In genomic region chrX:153687121-153688039, GRCh38 we compare ENCODE assay signal across 8 cellular contexts. TPM values are rescaled to one million over a fixed set of nuclear protein-coding genes. Genes with fewer than 3 reads are reported as not detected.
A peak's percentile ranks its signal among the peaks of the same experiment; 100 is the strongest.
DNase-seq lines count a peak whose midpoint lies in the region; ATAC-seq and TF ChIP-seq lines count a peak whose summit lies in the region.

Gene SLC6A8, plus strand, starts transcription at chrX:153687926. Its CDS starts 649 bp downstream, at chrX:153688575.

- H3K36me3 ChIP-seq in tibial nerve, result no peaks in the 10 kb centered on the region

- no peaks in the 10 kb centered on the region for H3K36me3 Mint-ChIP-seq in naive thymus-derived CD8-positive, alpha-beta T cell

- H3K4me3 ChIP-seq in tibial nerve, result peak within 1 kb of the TSS; percentile 35 to 64 (median 38)

- peak within 1 kb of the TSS; percentile 62 to 90 (median 74) for H3K4me3 Mint-ChIP-seq in naive thymus-derived CD8-positive, alpha-beta T cell

- peak within 1 kb of the TSS; percentile 65 to 88 (median 73) for H3K27ac ChIP-seq in tibial nerve

- TF ChIP-seq POLR2A in tibial nerve (IDR thresholded peaks at IDR 0.05), result peak in 1 of 2 donors; percentile 54

- peaks cover 0 to 12% (median 4%) of the 10 kb centered on the region in 5 donors for H3K27me3 Mint-ChIP-seq in naive thymus-derived CD8-positive, alpha-beta T cell

- DNase-seq in activated CD8-positive, alpha-beta memory T cell treated with anti-CD3 and anti-CD28 coated beads, Interleukin-2, amount 50 U/mL, for 4 hours, result peak; percentile 40
- DNase-seq in activated CD8-positive, alpha-beta memory T cell treated with anti-CD3 and anti-CD28 coated beads for 24 hours, result no peak
- peak; percentile 84 for DNase-seq in NCI-H2227 (lab: John Stamatoyannopoulos, UW; ENCODE audit: unreplicated experiment)
- peak; percentile 14 for DNase-seq in activated T-cell treated with anti-CD3 and anti-CD28 coated beads for 24 hours (ENCODE audit: low read depth)
- DNase-seq in fibroblast of gingiva (ENCODE audit: low read depth), result peak; percentile 70
- peak in 4 of 10 donors; percentile 15 to 56 (median 23) for DNase-seq in naive thymus-derived CD8-positive, alpha-beta T cell
- DNase-seq in tibial nerve (ENCODE audit: low spot score in 2 of 2), result peak; percentile 40 to 55

- H3K27ac Mint-ChIP-seq in naive thymus-derived CD8-positive, alpha-beta T cell, result peak within 1 kb of the TSS in 3 of 10 donors; percentile 56 to 74 (median 73)

- peak in 3 of 5 experiments; percentile 28 to 36 (median 35) for TF ChIP-seq CTCF in tibial nerve (IDR thresholded peaks at IDR 0.05)

- H3K4me1 Mint-ChIP-seq in naive thymus-derived CD8-positive, alpha-beta T cell, result peaks cover 0 to 6% (median 0%) of the 10 kb centered on the region in 4 donors

- TF ChIP-seq EP300 in tibial nerve (IDR thresholded peaks at IDR 0.05), result peak in 1 of 2 donors; percentile 65

- no peaks in the 10 kb centered on the region for H3K9me3 ChIP-seq in tibial nerve

- POLR2A ChIA-PET in naive thymus-derived CD8-positive, alpha-beta T cell (lab: Charles Lee), result interaction anchor here (0.6 kb wide), 2 partner anchors 33 to 746 kb away, joined by 3 read pairs; no protein-coding TSS in a partner anchor

- H3K27me3 ChIP-seq in tibial nerve, result no peaks in the 10 kb centered on the region

- H3K9me3 Mint-ChIP-seq in naive thymus-derived CD8-positive, alpha-beta T cell, result peaks cover 0 to 5% (median 0%) of the 10 kb centered on the region in 9 donors

- ATAC-seq in naive thymus-derived CD8-positive, alpha-beta T cell, result peak; percentile 46 to 54
- ATAC-seq in GM18868 (IDR thresholded peaks at IDR 0.05; ENCODE audit: unreplicated experiment), result no peak

- 3 to 42% methylated on average over 39 to 54 of the region's 66 CpGs for WGBS in tibial nerve, 2 donors

- H3K4me1 ChIP-seq in tibial nerve, result peaks cover 0 to 14% (median 0%) of the 10 kb centered on the region in 4 donors

RNA-seq across cellular contexts. Expression of gene SLC6A8, which starts in this region (rescaled TPM):
- total RNA-seq in naive thymus-derived CD8-positive, alpha-beta T cell, result under 1 TPM; 0.31 to 0.49 TPM
- under 1 TPM in 2 of 3 donors, not detected in 1; 0.04 to 0.16 TPM for polyA plus RNA-seq in naive thymus-derived CD8-positive, alpha-beta T cell
- total RNA-seq in tibial nerve, result 10 to 100 TPM; 14.4 to 26.7 (median 21.9) TPM

Comparison
In these comparisons a context has a peak if more than half of its experiments do, and no peak if none do; other contexts are left out.
1. RNA of gene SLC6A8 (total RNA-seq): 14.4 to 26.7 TPM in tibial nerve; 0.31 to 0.49 TPM in naive thymus-derived CD8-positive, alpha-beta T cell; every median in the first group is over 10 times any median in the second.
2. Peak in ATAC-seq in naive thymus-derived CD8-positive, alpha-beta T cell; RNA of the gene not detected or under 1 TPM.